Comparison of ENCODE assay signal across 2 cellular contexts in the genomic region with DNA sequence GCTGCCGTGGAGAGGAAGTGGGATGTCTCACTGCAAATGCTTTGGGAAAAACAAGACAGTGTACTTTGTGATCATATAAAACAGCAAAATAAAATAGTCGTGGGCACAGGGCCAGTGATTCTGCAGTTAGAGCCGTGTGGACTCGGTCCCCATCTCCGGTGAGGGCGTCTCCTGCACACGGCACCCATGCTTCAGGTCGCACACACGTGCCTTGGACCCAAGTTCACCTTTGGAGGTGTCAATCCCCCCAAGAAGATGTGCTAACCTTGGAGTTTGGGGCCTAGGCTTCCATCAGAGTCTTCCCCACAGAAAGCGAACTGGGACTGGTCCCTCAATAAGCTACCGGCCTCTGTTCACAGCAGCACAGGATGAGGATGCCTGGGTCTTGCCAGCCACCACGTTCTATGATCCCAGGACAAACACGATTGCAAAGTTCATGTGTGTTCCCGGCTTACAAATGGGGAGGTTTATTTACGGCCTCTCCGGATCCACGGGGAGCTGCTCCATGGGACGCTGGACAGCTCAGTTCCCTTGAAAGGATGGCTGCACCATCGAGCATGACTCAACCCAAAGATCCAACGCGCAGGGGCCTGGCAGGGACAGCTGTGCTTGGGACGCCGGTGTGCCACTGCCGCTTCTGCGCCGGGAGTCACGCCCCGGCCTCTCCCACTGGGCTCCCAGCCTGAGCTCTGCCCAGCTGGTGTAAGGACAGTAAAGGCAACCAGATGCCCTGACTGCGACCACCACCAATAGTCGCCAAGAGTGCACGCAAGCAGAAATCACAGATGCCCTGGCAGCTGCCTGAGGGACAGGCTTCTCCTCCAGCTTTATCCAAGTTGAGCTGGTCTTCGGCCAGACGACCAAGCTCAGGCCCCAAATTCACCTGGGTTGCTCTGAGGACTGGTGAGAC.
TF ChIP-seq lines count a peak whose summit lies in the region.

No MANE protein-coding gene starts in this region.

TF ChIP-seq in SK-N-SH, 30 proteins besides CTCF, POLR2A, EP300 and RAD21 (continued from another document):
- TF ChIP-seq FOXM1 (IDR thresholded peaks at IDR 0.05; ENCODE audit: low read depth) = no peak

TF ChIP-seq in SK-N-SH treated with all-trans-retinoic acid at 6 μM for 48 hours, 23 proteins besides CTCF, POLR2A, EP300 and RAD21 (continued from another document):
- TF ChIP-seq, protein P1, sequence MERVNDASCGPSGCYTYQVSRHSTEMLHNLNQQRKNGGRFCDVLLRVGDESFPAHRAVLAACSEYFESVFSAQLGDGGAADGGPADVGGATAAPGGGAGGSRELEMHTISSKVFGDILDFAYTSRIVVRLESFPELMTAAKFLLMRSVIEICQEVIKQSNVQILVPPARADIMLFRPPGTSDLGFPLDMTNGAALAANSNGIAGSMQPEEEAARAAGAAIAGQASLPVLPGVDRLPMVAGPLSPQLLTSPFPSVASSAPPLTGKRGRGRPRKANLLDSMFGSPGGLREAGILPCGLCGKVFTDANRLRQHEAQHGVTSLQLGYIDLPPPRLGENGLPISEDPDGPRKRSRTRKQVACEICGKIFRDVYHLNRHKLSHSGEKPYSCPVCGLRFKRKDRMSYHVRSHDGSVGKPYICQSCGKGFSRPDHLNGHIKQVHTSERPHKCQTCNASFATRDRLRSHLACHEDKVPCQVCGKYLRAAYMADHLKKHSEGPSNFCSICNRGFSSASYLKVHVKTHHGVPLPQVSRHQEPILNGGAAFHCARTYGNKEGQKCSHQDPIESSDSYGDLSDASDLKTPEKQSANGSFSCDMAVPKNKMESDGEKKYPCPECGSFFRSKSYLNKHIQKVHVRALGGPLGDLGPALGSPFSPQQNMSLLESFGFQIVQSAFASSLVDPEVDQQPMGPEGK (CRISPR knock-in tag; IDR thresholded peaks at IDR 0.05; ENCODE audit: borderline replicate concordance) = no peak
- TF ChIP-seq PPARA (CRISPR knock-in tag; IDR thresholded peaks at IDR 0.05; ENCODE audit: borderline replicate concordance) = no peak
